Comparison of ENCODE assay signal across 1 cellular context in genomic region chr1:224447251-224447650, GRCh38.
TF ChIP-seq lines count a peak whose summit lies in the region.

No MANE protein-coding gene starts in this region.

TF ChIP-seq in IMR-90, 13 proteins besides CTCF, POLR2A, EP300 and RAD21 (continued from another document):
- TF ChIP-seq, protein P1, sequence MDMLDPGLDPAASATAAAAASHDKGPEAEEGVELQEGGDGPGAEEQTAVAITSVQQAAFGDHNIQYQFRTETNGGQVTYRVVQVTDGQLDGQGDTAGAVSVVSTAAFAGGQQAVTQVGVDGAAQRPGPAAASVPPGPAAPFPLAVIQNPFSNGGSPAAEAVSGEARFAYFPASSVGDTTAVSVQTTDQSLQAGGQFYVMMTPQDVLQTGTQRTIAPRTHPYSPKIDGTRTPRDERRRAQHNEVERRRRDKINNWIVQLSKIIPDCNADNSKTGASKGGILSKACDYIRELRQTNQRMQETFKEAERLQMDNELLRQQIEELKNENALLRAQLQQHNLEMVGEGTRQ (IDR thresholded peaks at IDR 0.05; ENCODE audit: low read depth, low read length), result no peak
- TF ChIP-seq CHD1 (IDR thresholded peaks at IDR 0.05; ENCODE audit: low read depth, low read length) (no peak), RFX5 (IDR thresholded peaks at IDR 0.05; ENCODE audit: low read depth, low read length) (no peak), MXI1 (IDR thresholded peaks at IDR 0.05; ENCODE audit: borderline replicate concordance, low read depth, low read length) (no peak), NFE2L2 (IDR thresholded peaks at IDR 0.05; ENCODE audit: low read depth, low read length) (no peak)
- TF ChIP-seq, protein P2, sequence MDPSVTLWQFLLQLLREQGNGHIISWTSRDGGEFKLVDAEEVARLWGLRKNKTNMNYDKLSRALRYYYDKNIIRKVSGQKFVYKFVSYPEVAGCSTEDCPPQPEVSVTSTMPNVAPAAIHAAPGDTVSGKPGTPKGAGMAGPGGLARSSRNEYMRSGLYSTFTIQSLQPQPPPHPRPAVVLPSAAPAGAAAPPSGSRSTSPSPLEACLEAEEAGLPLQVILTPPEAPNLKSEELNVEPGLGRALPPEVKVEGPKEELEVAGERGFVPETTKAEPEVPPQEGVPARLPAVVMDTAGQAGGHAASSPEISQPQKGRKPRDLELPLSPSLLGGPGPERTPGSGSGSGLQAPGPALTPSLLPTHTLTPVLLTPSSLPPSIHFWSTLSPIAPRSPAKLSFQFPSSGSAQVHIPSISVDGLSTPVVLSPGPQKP (IDR thresholded peaks at IDR 0.05; ENCODE audit: borderline replicate concordance, low read depth, low read length), result no peak
TF ChIP-seq in IMR-90: peak in this region for 0.
